Comparison of ENCODE assay signal across 8 cellular contexts in the genomic region with DNA sequence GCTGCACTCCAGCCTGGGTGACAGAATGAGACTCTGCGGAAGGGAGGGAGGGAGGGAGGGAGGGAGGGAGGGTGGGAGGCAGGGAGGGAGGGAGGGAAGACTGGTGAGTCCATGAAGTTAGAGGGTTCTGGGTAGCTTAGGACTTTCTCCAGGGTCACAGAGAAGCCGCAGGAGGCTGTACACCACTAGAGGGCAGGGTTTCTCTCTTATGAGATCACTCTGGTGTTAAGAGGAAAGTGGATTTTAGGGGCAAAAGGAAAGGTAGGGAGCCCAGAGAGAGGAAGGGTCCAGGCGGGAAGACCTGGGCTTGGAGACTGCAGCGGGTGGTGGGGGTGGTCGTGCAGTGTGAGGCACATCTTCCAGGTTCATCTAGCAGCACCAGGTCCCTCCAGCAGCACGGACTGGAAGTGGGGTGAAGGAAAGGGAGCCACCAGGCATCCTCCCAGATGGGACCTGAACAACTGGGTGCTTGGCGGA. TPM values are rescaled to one million over a fixed set of nuclear protein-coding genes. Genes with fewer than 3 reads are reported as not detected.
DNase-seq lines count a peak whose midpoint lies in the region; ATAC-seq and TF ChIP-seq lines count a peak whose summit lies in the region.

No MANE protein-coding gene starts in this region.

- 0 out of 2 replicates have a peak overlapping the region, but pooled peaks have one; percentile 36 for H3K4ac ChIP-seq in IMR-90 (ENCODE audit: low read depth, low read length)

- H4K20me1 ChIP-seq in IMR-90 (ENCODE audit: insufficient read depth, low read length), result peaks cover 6% of the 10 kb centered on the region; the same call in 1 of the 2 replicates

- H2BK120ac ChIP-seq in IMR-90 (ENCODE audit: low read depth, low read length), result peak overlapping the region; percentile 11

- peak overlapping the region; percentile 75 for H2AK9ac ChIP-seq in IMR-90 (replicated peaks; ENCODE audit: low read depth, low read length, poor library complexity)

- H3K27me3 ChIP-seq in IMR-90 (ENCODE audit: control insufficient read depth, insufficient read depth, low read length) (no peaks in the 10 kb centered on the region), Panc1 (ENCODE audit: control insufficient read depth, insufficient read depth, low read length) (no peaks in the 10 kb centered on the region), kidney epithelial cell (ENCODE audit: control insufficient read depth, insufficient read depth, low read length) (peaks cover 3% of the 10 kb centered on the region)

- peak; percentile 51 for TF ChIP-seq RAD21 in IMR-90 (IDR thresholded peaks at IDR 0.05; ENCODE audit: low read length)

- no peak for TF ChIP-seq POLR2A in IMR-90 (IDR thresholded peaks at IDR 0.05; ENCODE audit: low read depth, low read length)

- ATAC-seq in IMR-90 (ENCODE audit: low read depth) (peak; percentile 65), Panc1 (peak; percentile 81), HG03521 (IDR thresholded peaks at IDR 0.05; ENCODE audit: unreplicated experiment) (no peak), HG02885 (IDR thresholded peaks at IDR 0.05; ENCODE audit: poor library complexity, unreplicated experiment) (no peak)
- no peak for ATAC-seq in stimulated activated naive CD8-positive, alpha-beta T cell treated with anti-CD3 and anti-CD28 coated beads, Interleukin-15, Interleukin-2, amounts not matched to agents 100 U/mL and 50 U/mL, for 24 hours

- no peak overlapping the region for H3K56ac ChIP-seq in IMR-90 (ENCODE audit: extremely low read depth, insufficient read depth, low read length)

- no peak overlapping the region for H3K14ac ChIP-seq in IMR-90 (replicated peaks; ENCODE audit: low read depth, low read length)

- no peaks in the 10 kb centered on the region for H3K36me3 ChIP-seq in IMR-90 (ENCODE audit: control insufficient read depth, insufficient read depth, low read length)
- H3K36me3 ChIP-seq in Panc1 (ENCODE audit: control insufficient read depth, insufficient read depth, low read length), result no peaks in the 10 kb centered on the region
- no peaks in the 10 kb centered on the region for H3K36me3 ChIP-seq in kidney epithelial cell (ENCODE audit: control insufficient read depth, insufficient read depth, low read length)

- H3K4me1 ChIP-seq in IMR-90 (ENCODE audit: control insufficient read depth, insufficient read depth, low read length), result peaks cover 34% of the 10 kb centered on the region
- H3K4me1 ChIP-seq in Panc1 (ENCODE audit: control insufficient read depth, insufficient read depth, low read length), result peaks cover 9% of the 10 kb centered on the region

- WGBS in IMR-90 (ENCODE audit: extremely low coverage in 2 of 2, insufficient read length in 1 of 2), 2 experiments, result 50% methylated on average over 2 of the region's 7 CpGs; no CpG with 5 or more reads in 1 of the 2 experiments

- no peak overlapping the region for H3K27ac ChIP-seq in IMR-90 (ENCODE audit: insufficient read depth, low read length)
- no peak overlapping the region for H3K27ac ChIP-seq in Panc1 (ENCODE audit: low read length)

- H3K9me3 ChIP-seq in IMR-90 (ENCODE audit: control insufficient read depth, insufficient read depth, low read length) (no peaks in the 10 kb centered on the region), Panc1 (ENCODE audit: control insufficient read depth, insufficient read depth, low read depth, low read length) (no peaks in the 10 kb centered on the region)

- no peak overlapping the region for H4K5ac ChIP-seq in IMR-90 (ENCODE audit: low read depth, low read length)

- peak overlapping the region; percentile 41; the same call in 1 of the 3 replicates for H2BK15ac ChIP-seq in IMR-90 (ENCODE audit: low read depth, low read length)

- H4K91ac ChIP-seq in IMR-90 (ENCODE audit: insufficient read depth, low read depth, low read length), result no peak overlapping the region

- no peak overlapping the region for H2BK20ac ChIP-seq in IMR-90 (ENCODE audit: low read depth, low read length)

- intact Hi-C loops in IMR-90 (cut with micrococcal nuclease) (no loop called here), Panc1 (cut with micrococcal nuclease; ENCODE audit: unreplicated experiment) (no loop called here)

- peak; percentile 69 for TF ChIP-seq CTCF in IMR-90 (conservative IDR thresholded peaks at IDR 0.05; ENCODE audit: low read depth, low read length)
- peak; percentile 88 for TF ChIP-seq CTCF in Panc1 (IDR thresholded peaks at IDR 0.05)
- TF ChIP-seq CTCF in cardiac fibroblast (IDR thresholded peaks at IDR 0.05; ENCODE audit: low read depth, low read length), result peak; percentile 78
- TF ChIP-seq CTCF in kidney epithelial cell (IDR thresholded peaks at IDR 0.05; ENCODE audit: insufficient read depth, low read length, poor library complexity, severe bottlenecking), result peak; percentile 75

- BruUV-seq in IMR-90 (replicated peaks; lab: Mats Ljungman, UMichigan) (no TSS peak), Panc1 (replicated peaks; lab: Mats Ljungman, UMichigan) (no TSS peak)

- H3K79me1 ChIP-seq in IMR-90 (ENCODE audit: low read depth in 1 of 2, low read length in 2 of 2), result peaks cover 0 to 10% of the 10 kb centered on the region in 2 experiments; a peak in 1 of 4 replicates

- H3K9me1 ChIP-seq in IMR-90 (ENCODE audit: insufficient read depth, low read length), result 0 out of 2 replicates have a peak, but pooled peaks cover 5% of the 10 kb centered on the region

- peak overlapping the region; percentile 77; the same call in 1 of the 2 replicates for H2AK5ac ChIP-seq in IMR-90 (ENCODE audit: low read depth, low read length)

- dilution Hi-C loops in IMR-90 (cut with HindIII; ENCODE audit: low sequenced_read_pairs, unreplicated experiment), result no loop called here

- peak overlapping the region; percentile 18 for H2AFZ ChIP-seq in IMR-90 (replicated peaks; ENCODE audit: low read length, poor library complexity)

- POLR2A ChIA-PET in IMR-90 (lab: Charles Lee; ENCODE audit: unreplicated experiment), result interaction anchor here (0.6 kb wide), 1 partner anchor 15 kb away, joined by 3 read pairs; no protein-coding TSS in a partner anchor
- POLR2A ChIA-PET in Panc1 (lab: Charles Lee), result interaction anchor here (0.7 kb wide), 1 partner anchor 14 kb away, joined by 3 read pairs; no protein-coding TSS in a partner anchor

- H3K4me3 ChIP-seq in IMR-90 (ENCODE audit: insufficient read depth, low read depth, low read length) (no peak overlapping the region), Panc1 (ENCODE audit: low read depth in 2 of 2, low read length in 2 of 2) (no peak overlapping the region), cardiac fibroblast (replicated peaks in 1 of 2; ENCODE audit: low read depth in 2 of 2, low read length in 2 of 2) (no peak overlapping the region), kidney epithelial cell (ENCODE audit: low read depth, low read length) (no peak overlapping the region)

- DNase-seq in EL (peak; percentile 77), IMR-90 (peak; percentile 84), Panc1 (ENCODE audit: low read depth, low spot score) (peak; percentile 36), cardiac fibroblast (ENCODE audit: low read depth in 2 of 2) (peak; percentile 88 to 91), kidney epithelial cell (ENCODE audit: low read depth) (no peak)
- DNase-seq in stimulated activated naive CD8-positive, alpha-beta T cell treated with anti-CD3 and anti-CD28 coated beads, Interleukin-15, Interleukin-2, amounts not matched to agents 100 U/mL and 50 U/mL, for 24 hours, result peak; percentile 48

- H3K18ac ChIP-seq in IMR-90 (ENCODE audit: low read depth, low read length), result no peak overlapping the region

- no peak overlapping the region for H3K9ac ChIP-seq in IMR-90 (ENCODE audit: low read depth, low read length)

- no peak overlapping the region for H2BK5ac ChIP-seq in IMR-90 (ENCODE audit: low read depth, low read length, poor library complexity, severe bottlenecking)

- CTCF ChIA-PET in IMR-90 (lab: Yijun Ruan, JAX) (interaction anchor here (0.6 to 1.4 kb wide), 9 partner anchors 9 to 367 kb away, joined by 3 to 9 read pairs (median 3); a partner anchor contains a TSS), Panc1 (lab: Charles Lee) (interaction anchor here (0.5 to 1.7 kb wide), 18 partner anchors 10 to 920 kb away, joined by 3 to 9 read pairs (median 4); a partner anchor contains a TSS)

- peak overlapping the region in 1 of 2 experiments; percentile 6; a peak in 1 of 4 replicates for H4K8ac ChIP-seq in IMR-90 (ENCODE audit: low read depth in 2 of 2, low read length in 2 of 2)

- H3K23ac ChIP-seq in IMR-90 (ENCODE audit: low read depth, low read length), result no peak overlapping the region

- H3K4me2 ChIP-seq in IMR-90 (ENCODE audit: low read depth, low read length), result no peak overlapping the region

- in situ Hi-C loops in IMR-90 (cut with MboI; ENCODE audit: low sequenced_read_pairs) (no loop called here), Panc1 (cut with HindIII; ENCODE audit: low pct_unique_long_range_greater_than_20kb, low sequenced_read_pairs) (no loop called here)

TF ChIP-seq in IMR-90, 13 proteins besides CTCF, POLR2A, EP300 and RAD21:
- no peak for TF ChIP-seq BHLHE40 (IDR thresholded peaks at IDR 0.05; ENCODE audit: low read depth, low read length)
- no peak for TF ChIP-seq NFE2L2 (IDR thresholded peaks at IDR 0.05; ENCODE audit: low read depth, low read length)
- TF ChIP-seq SMC3 (IDR thresholded peaks at IDR 0.05; ENCODE audit: low read depth, low read length), result peak; percentile 48
- no peak for TF ChIP-seq CEBPB (IDR thresholded peaks at IDR 0.05; ENCODE audit: low read depth, low read length)
TF ChIP-seq in IMR-90: peak in this region for 1.

RNA-seq across cellular contexts. Expression of a gene that starts 48.7 kb away (rescaled TPM):
- total RNA-seq in IMR-90 (2012; rRNA removed) (0.72 and 0.83 TPM in 2 replicates), Panc1 (2021; ENCODE audit: unreplicated experiment) (7.6 TPM), kidney epithelial cell (3.6 TPM in 2 replicates)
- polyA plus RNA-seq in IMR-90 (2012; rRNA removed), result 3.0 and 3.8 TPM in 2 replicates
- polyA plus RNA-seq in IMR-90 (2012; cell fraction: cytosol; rRNA removed), result 0.79 and 3.2 TPM in 2 replicates
- polyA plus RNA-seq in IMR-90 (2012; cell fraction: nucleus; rRNA removed; ENCODE audit: low replicate concordance), result 1.6 and 2.4 TPM in 2 replicates
- polyA plus RNA-seq in Panc1 (2012; ENCODE audit: insufficient read length), result 7.1 TPM

RNA-seq across cellular contexts. Expression of a gene that starts 58.0 kb away (rescaled TPM):
- 1.4 and 1.6 TPM in 2 replicates for total RNA-seq in IMR-90 (2012; rRNA removed)
- polyA plus RNA-seq in IMR-90 (2012; rRNA removed), result 4.2 and 4.4 TPM in 2 replicates
- polyA plus RNA-seq in IMR-90 (2012; cell fraction: cytosol; rRNA removed), result 3.2 and 6.3 TPM in 2 replicates
- 6.9 and 11.9 TPM in 2 replicates for polyA plus RNA-seq in IMR-90 (2012; cell fraction: nucleus; rRNA removed; ENCODE audit: low replicate concordance)
- total RNA-seq in Panc1 (2021; ENCODE audit: unreplicated experiment), result 1.1 TPM
- polyA plus RNA-seq in Panc1 (2012; ENCODE audit: insufficient read length), result 0.68 TPM
- 26.9 and 27.5 TPM in 2 replicates for total RNA-seq in kidney epithelial cell

Comparison
In these comparisons a context has a peak if more than half of its experiments do, and no peak if none do; other contexts are left out.
1. ATAC-seq: peak in IMR-90 (single experiment) and Panc1 (single experiment); none in stimulated activated naive CD8-positive, alpha-beta T cell treated with anti-CD3 and anti-CD28 coated beads, Interleukin-15, Interleukin-2, amounts not matched to agents 100 U/mL and 50 U/mL, for 24 hours (single experiment), HG03521 (single experiment) and HG02885 (single experiment).
2. RNA of a gene that starts 58.0 kb away (total RNA-seq): 26.9 to 27.5 TPM in kidney epithelial cell; 1.4 to 1.6 TPM in IMR-90 and 1.1 TPM in Panc1 (single experiment); every median in the first group is over 10 times any median in the second.
3. Peak in every context shown above with its lines, with median percentiles within 50 percentile points of each other: CTCF ChIP-seq.